In genomic region chr1:246680696-246681127, GRCh38 we compare ENCODE assay signal across 1 cellular context.
TF ChIP-seq lines count a peak whose summit lies in the region.

No MANE protein-coding gene starts in this region.

TF ChIP-seq in WTC11, 78 proteins besides CTCF, POLR2A, EP300 and RAD21 (continued from another document):
- TF ChIP-seq MLX (CRISPR knock-in tag; IDR thresholded peaks at IDR 0.05), result no peak
